In the genomic region with DNA sequence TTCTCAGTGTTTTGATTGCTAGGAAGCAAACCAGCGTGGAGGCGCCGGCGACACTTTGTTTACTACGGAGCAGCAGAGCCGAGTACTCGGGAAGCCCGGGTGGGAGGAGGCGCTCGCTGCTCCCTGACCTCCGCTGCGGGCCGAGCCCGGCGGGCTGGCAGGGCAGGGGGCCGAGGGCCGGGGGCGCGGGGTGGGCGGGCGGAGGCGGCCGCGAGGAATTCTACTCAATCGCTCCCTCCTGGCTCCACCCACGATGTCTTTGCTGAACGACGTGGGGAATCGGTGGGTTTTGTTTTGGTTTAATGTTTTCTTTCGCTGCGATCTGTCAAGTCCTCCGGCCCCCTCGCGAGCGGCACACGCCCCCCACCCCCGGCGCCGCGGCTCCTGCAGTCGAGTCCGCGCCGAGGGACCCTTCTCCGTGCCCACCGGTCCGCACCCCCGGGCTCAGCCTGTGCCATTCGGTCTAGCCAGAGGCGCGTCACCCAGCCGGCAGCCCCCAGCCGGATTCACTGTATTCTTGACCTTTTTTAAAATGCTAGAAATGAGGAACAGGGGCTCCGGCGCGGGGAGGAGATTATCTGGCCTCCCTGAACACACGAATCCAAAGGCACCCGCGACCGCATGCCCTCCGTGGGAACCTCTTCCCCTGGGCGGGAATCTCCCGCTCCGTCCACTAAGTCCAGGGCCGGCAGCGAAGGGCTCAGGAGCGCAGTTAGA, we compare ENCODE assay signal across 8 cellular contexts. TPM values are rescaled to one million over a fixed set of nuclear protein-coding genes. Genes with fewer than 3 reads are reported as not detected.
DNase-seq lines count a peak whose midpoint lies in the region; ATAC-seq and TF ChIP-seq lines count a peak whose summit lies in the region.

No MANE protein-coding gene starts in this region.

- peaks cover 29% of the 10 kb centered on the region for H3K4me1 Mint-ChIP-seq in osteocyte (ENCODE audit: unreplicated experiment)

- no peaks in the 10 kb centered on the region for H3K36me3 Mint-ChIP-seq in osteocyte (ENCODE audit: unreplicated experiment)

- peak overlapping the region; percentile 80 for H3K27ac Mint-ChIP-seq in osteocyte (ENCODE audit: unreplicated experiment)

- ATAC-seq in GM21423 (IDR thresholded peaks at IDR 0.05; ENCODE audit: unreplicated experiment), result peak; percentile 12
- peak; percentile 46 for ATAC-seq in Right ventricle myocardium superior (ENCODE audit: poor library complexity)
- ATAC-seq in GM19467 (IDR thresholded peaks at IDR 0.05; ENCODE audit: unreplicated experiment), result no peak

- peak; percentile 88 for DNase-seq in COLO668 (lab: John Stamatoyannopoulos, UW; ENCODE audit: unreplicated experiment)
- DNase-seq in NCI-H146 (lab: John Stamatoyannopoulos, UW), result peak; percentile 54
- peak; percentile 24 for DNase-seq in activated gamma-delta T cell treated with Interleukin-2 at 50 U/mL for 16 hours
- peak; percentile 76 for DNase-seq in Right ventricle myocardium superior
- no peak for DNase-seq in osteocyte (ENCODE audit: extremely low spot score, unreplicated experiment)
- DNase-seq in OCI-M2 (lab: John Stamatoyannopoulos, UW; ENCODE audit: unreplicated experiment), result no peak

- H3K4me3 Mint-ChIP-seq in osteocyte (ENCODE audit: unreplicated experiment), result peak overlapping the region; percentile 80

- no peaks in the 10 kb centered on the region for H3K27me3 Mint-ChIP-seq in osteocyte (ENCODE audit: unreplicated experiment)

- intact Hi-C loops in Right ventricle myocardium superior (cut with DNase I), result loop anchor here (5.0 to 10.0 kb wide), 2 partner anchors 82 to 220 kb away; no protein-coding TSS in a partner anchor

- no peak for TF ChIP-seq CTCF in osteocyte (IDR thresholded peaks at IDR 0.05)

- H3K9me3 Mint-ChIP-seq in osteocyte (ENCODE audit: unreplicated experiment), result no peaks in the 10 kb centered on the region

RNA-seq across cellular contexts. Expression of a gene that starts 0.6 kb away (rescaled TPM):
- total RNA-seq in Right ventricle myocardium superior, result 14.4 TPM
- 8.6 and 10.0 TPM in 2 replicates for total RNA-seq in osteocyte

Comparison
In these comparisons a context has a peak if more than half of its experiments do, and no peak if none do; other contexts are left out.
1. DNase-seq: peak in COLO668 (single experiment), NCI-H146 (single experiment), activated gamma-delta T cell treated with Interleukin-2 at 50 U/mL for 16 hours (single experiment) and Right ventricle myocardium superior (single experiment); none in osteocyte (single experiment) and OCI-M2 (single experiment).